ENCODE assay signal across 20 cellular contexts in genomic region chr6:3319801-3320200, GRCh38.
"Had no signal": no experiment of that assay in that cellular context is flagged by ENCODE, and none has a peak within 500 bp of the region (broad histone marks: within the 10 kb centered on the region; RNA-seq: fewer than 3 reads in every experiment).

No MANE protein-coding gene starts in this region.

- ATAC-seq: activated CD8-positive, alpha-beta T cell treated with anti-CD3 and anti-CD28 coated beads, Interleukin-2, amount 10 ng/mL, durations not matched to agents 7 days and 5 days; right lobe of liver; SK-N-SH treated with all-trans-retinoic acid at 6 μM for 48 hours; T-cell had no signal

- DNase-seq: activated CD4-positive, alpha-beta T cell treated with anti-CD3 and anti-CD28 coated beads for 1 hour; activated CD4-positive, alpha-beta T cell treated with anti-CD3 and anti-CD28 coated beads, Interleukin-2, amount 50 U/mL, for 1 hour; activated CD8-positive, alpha-beta T cell treated with anti-CD3 and anti-CD28 coated beads, Interleukin-2, amount 10 ng/mL, durations not matched to agents 7 days and 5 days; activated naive CD4-positive, alpha-beta T cell treated with Interleukin-2 at 50 U/mL for 16 hours; activated naive CD8-positive, alpha-beta T cell treated with anti-CD3 and anti-CD28 coated beads, Interleukin-2, amount 10 ng/mL, durations not matched to agents 7 days and 5 days; activated T-cell treated with anti-CD3 and anti-CD28 coated beads, Interleukin-2, amount 50 U/mL, for 24 hours; amniotic stem cell; dermis blood vessel endothelial cell; effector CD8-positive, alpha-beta T cell; hippocampal formation; kidney glomerular epithelial cell; nephron progenitor cell; occipital lobe; right lobe of liver; small intestine; stimulated activated CD4-positive, alpha-beta T cell treated with anti-CD3 and anti-CD28 coated beads, Interleukin-4, amount 100 ng/mL, for 24 hours; stimulated activated naive CD4-positive, alpha-beta T cell treated with Interleukin-2 at 50 U/mL for 16 hours; T-cell; WERI-Rb-1 had no signal
